13 cellular contexts compared by ENCODE assay signal in genomic region chr12:117494833-117495714, GRCh38.
A peak's percentile ranks its signal among the peaks of the same experiment; 100 is the strongest.
DNase-seq lines count a peak whose midpoint lies in the region; FAIRE-seq and TF ChIP-seq lines count a peak whose summit lies in the region.
"Had no signal": no experiment of that assay in that cellular context is flagged by ENCODE, and none has a peak within 500 bp of the region (broad histone marks: within the 10 kb centered on the region; RNA-seq: fewer than 3 reads in every experiment).

No MANE protein-coding gene starts in this region.

- TF ChIP-seq CTCF in H1 (IDR thresholded peaks at IDR 0.05; ENCODE audit: control extremely low read depth in 1 of 3, insufficient read depth in 1 of 3, low read depth in 1 of 3, low read length in 3 of 3) (no peak), esophagus squamous epithelium (IDR thresholded peaks at IDR 0.05) (no peak)

- no peak overlapping the region for H2BK20ac ChIP-seq in H1 (ENCODE audit: low read length)

- no peaks in the 10 kb centered on the region for H3K79me2 ChIP-seq in H1 (ENCODE audit: control insufficient read depth in 1 of 2, insufficient read depth in 2 of 2, low read length in 2 of 2)

- no peak overlapping the region for H3K18ac ChIP-seq in H1 (ENCODE audit: extremely low read depth, low read length)

- H3K56ac ChIP-seq in H1 (replicated peaks; ENCODE audit: insufficient read length, low read depth, low read length): no peak overlapping the region

- no peak for FAIRE-seq in H1 (lab: Jason Lieb, UNC)
- FAIRE-seq: D721Med, GM12891 had no signal

- H3K4me1 ChIP-seq in H1 (replicated peaks in 1 of 4; ENCODE audit: control insufficient read depth in 3 of 4, insufficient read depth in 4 of 4, low read length in 3 of 4) (peaks cover 0 to 6% (median 3%) of the 10 kb centered on the region in 4 experiments; a peak in 3 of 7 replicates), esophagus squamous epithelium (no peaks in the 10 kb centered on the region)

- no peak overlapping the region for H3K14ac ChIP-seq in H1 (ENCODE audit: insufficient read length)

- CTCF ChIA-PET in H1 (lab: Charles Lee; ENCODE audit: partially characterized antibody): interaction anchor here (0.5 to 2.1 kb wide), 8 partner anchors 11 to 355 kb away, joined by 3 to 8 read pairs (median 3); no protein-coding TSS in a partner anchor

- no peak overlapping the region for H2BK5ac ChIP-seq in H1 (ENCODE audit: low read depth, low read length)

- TF ChIP-seq RAD21 in H1 (IDR thresholded peaks at IDR 0.05 in 1 of 2, conservative IDR thresholded peaks at IDR 0.05 in 1 of 2; ENCODE audit: low read depth in 2 of 2, low read length in 2 of 2): no peak

- H2BK120ac ChIP-seq in H1 (replicated peaks; ENCODE audit: low read depth, low read length): no peak overlapping the region

- no peaks in the 10 kb centered on the region for H3K36me3 ChIP-seq in H1 (ENCODE audit: control insufficient read depth in 2 of 4, insufficient read depth in 4 of 4, low read length in 3 of 4)
- H3K36me3 ChIP-seq in esophagus squamous epithelium: no peaks in the 10 kb centered on the region

- H3K9me3 Mint-ChIP-seq in activated CD4-positive, alpha-beta T cell treated with anti-CD3 and anti-CD28 coated beads, Interleukin-2, amount 10 ng/mL, durations not matched to agents 24 days and 14 days: no peaks in the 10 kb centered on the region
- H3K9me3 Mint-ChIP-seq in T-helper 2 cell treated with Interferon-gamma antibody and Interleukin-4, amounts not matched to agents 5 μg/mL and 100 μg/mL, for 36 hours: no peaks in the 10 kb centered on the region
- H3K9me3 Mint-ChIP-seq: activated naive CD4-positive, alpha-beta T cell treated with anti-CD3 and anti-CD28 coated beads, Interleukin-2, amount 50 U/mL, for 24 hours had no signal

- TF ChIP-seq POLR2A in H1 (IDR thresholded peaks at IDR 0.05; ENCODE audit: control extremely low read depth in 1 of 2, low read depth in 2 of 2, low read length in 2 of 2): no peak
- TF ChIP-seq POLR2A in esophagus squamous epithelium (IDR thresholded peaks at IDR 0.05): no peak

- no peak overlapping the region for H3K23ac ChIP-seq in H1 (ENCODE audit: insufficient read length)

- H3K27ac ChIP-seq in H1 (ENCODE audit: low read depth, low read length) (no peak overlapping the region), esophagus squamous epithelium (no peak overlapping the region)

- no peak overlapping the region for H2BK12ac ChIP-seq in H1 (ENCODE audit: low read depth, low read length)

- TF ChIP-seq EP300 in H1 (IDR thresholded peaks at IDR 0.05; ENCODE audit: borderline replicate concordance in 1 of 2, low read depth in 2 of 2, low read length in 2 of 2): no peak

- peak overlapping the region in 1 of 2 experiments; percentile 7; a peak in 1 of 4 replicates for H3K4me2 ChIP-seq in H1 (ENCODE audit: insufficient read depth in 1 of 2, low read depth in 2 of 2, low read length in 2 of 2)

- no peak overlapping the region for H2AFZ ChIP-seq in H1 (ENCODE audit: low read length)

- no peak overlapping the region for H2AK5ac ChIP-seq in H1 (ENCODE audit: low read depth, low read length)

- intact Hi-C loops in esophagus squamous epithelium (cut with DNase I): no loop called here
- intact Hi-C loops in activated CD4-positive, alpha-beta T cell treated with anti-CD3 and anti-CD28 coated beads, Interleukin-2, amount 10 ng/mL, durations not matched to agents 24 days and 14 days (cut with micrococcal nuclease): no loop called here

- no peak overlapping the region for H4K5ac ChIP-seq in H1 (ENCODE audit: insufficient read length, low read depth, low read length)

- no peak overlapping the region for H3K9ac ChIP-seq in H1 (replicated peaks in 1 of 4; ENCODE audit: extremely low read depth in 1 of 4, low read depth in 3 of 4, low read length in 3 of 4)

- DNase-seq in NCI-H748 (lab: John Stamatoyannopoulos, UW; ENCODE audit: unreplicated experiment) (peak; percentile 64), NCI-H748 treated with DMSO at 0.1 percent for 48 hours (lab: John Stamatoyannopoulos, UW) (no peak), NCI-H2227 (lab: John Stamatoyannopoulos, UW; ENCODE audit: unreplicated experiment) (peak; percentile 19), H1 (ENCODE audit: low read depth in 1 of 2, low spot score in 2 of 2) (no peak), esophagus squamous epithelium (lab: John Stamatoyannopoulos, UW) (no peak)
- no peak for DNase-seq in activated CD4-positive, alpha-beta T cell treated with anti-CD3 and anti-CD28 coated beads, Interleukin-2, amount 10 ng/mL, durations not matched to agents 24 days and 14 days
- DNase-seq in T-helper 2 cell treated with Interferon-gamma antibody and Interleukin-4, amounts not matched to agents 5 μg/mL and 100 μg/mL, for 36 hours (ENCODE audit: low spot score): no peak
- DNase-seq in activated T-cell treated with anti-CD3 and anti-CD28 coated beads, Interleukin-2, amount 50 U/mL, for 1 hour: no peak
- DNase-seq: central memory CD4-positive, alpha-beta T cell; nucleus accumbens had no signal

- no peak overlapping the region for H4K8ac ChIP-seq in H1 (ENCODE audit: extremely low read depth, insufficient read depth, low read length)

- no peak overlapping the region for H3K4me3 Mint-ChIP-seq in activated CD4-positive, alpha-beta T cell treated with anti-CD3 and anti-CD28 coated beads, Interleukin-2, amount 10 ng/mL, durations not matched to agents 24 days and 14 days
- no peak overlapping the region for H3K4me3 Mint-ChIP-seq in T-helper 2 cell treated with Interferon-gamma antibody and Interleukin-4, amounts not matched to agents 5 μg/mL and 100 μg/mL, for 36 hours
- H3K4me3 Mint-ChIP-seq: activated naive CD4-positive, alpha-beta T cell treated with anti-CD3 and anti-CD28 coated beads, Interleukin-2, amount 50 U/mL, for 24 hours had no signal

- no peak overlapping the region for H4K91ac ChIP-seq in H1 (replicated peaks; ENCODE audit: insufficient read length, low read length)

- H2BK15ac ChIP-seq in H1 (ENCODE audit: low read length): no peak overlapping the region

- no peaks in the 10 kb centered on the region for H3K27me3 Mint-ChIP-seq in activated CD4-positive, alpha-beta T cell treated with anti-CD3 and anti-CD28 coated beads, Interleukin-2, amount 10 ng/mL, durations not matched to agents 24 days and 14 days
- H3K27me3 Mint-ChIP-seq in T-helper 2 cell treated with Interferon-gamma antibody and Interleukin-4, amounts not matched to agents 5 μg/mL and 100 μg/mL, for 36 hours (ENCODE audit: low read depth): no peaks in the 10 kb centered on the region
- H3K27me3 Mint-ChIP-seq: activated naive CD4-positive, alpha-beta T cell treated with anti-CD3 and anti-CD28 coated beads, Interleukin-2, amount 50 U/mL, for 24 hours had no signal

- H3K23me2 ChIP-seq in H1 (ENCODE audit: low read depth, low read length): no peaks in the 10 kb centered on the region

- H3K4me1 Mint-ChIP-seq in activated CD4-positive, alpha-beta T cell treated with anti-CD3 and anti-CD28 coated beads, Interleukin-2, amount 10 ng/mL, durations not matched to agents 24 days and 14 days: no peaks in the 10 kb centered on the region
- H3K4me1 Mint-ChIP-seq in T-helper 2 cell treated with Interferon-gamma antibody and Interleukin-4, amounts not matched to agents 5 μg/mL and 100 μg/mL, for 36 hours (ENCODE audit: low read depth): no peaks in the 10 kb centered on the region
- H3K4me1 Mint-ChIP-seq: activated naive CD4-positive, alpha-beta T cell treated with anti-CD3 and anti-CD28 coated beads, Interleukin-2, amount 50 U/mL, for 24 hours had no signal

- no peaks in the 10 kb centered on the region for H3K79me1 ChIP-seq in H1 (ENCODE audit: low read depth, low read length)

- H3K9me3 ChIP-seq in H1 (ENCODE audit: insufficient read depth in 2 of 2, low read depth in 1 of 2, low read length in 1 of 2): no peaks in the 10 kb centered on the region
- no peaks in the 10 kb centered on the region for H3K9me3 ChIP-seq in esophagus squamous epithelium

- H3K4me3 ChIP-seq in H1 (ENCODE audit: extremely low read depth in 1 of 4, insufficient read depth in 2 of 4, low read depth in 3 of 4, low read length in 4 of 4) (no peak overlapping the region), esophagus squamous epithelium (no peak overlapping the region)

- H3K27ac Mint-ChIP-seq in activated CD4-positive, alpha-beta T cell treated with anti-CD3 and anti-CD28 coated beads, Interleukin-2, amount 10 ng/mL, durations not matched to agents 24 days and 14 days: no peak overlapping the region
- H3K27ac Mint-ChIP-seq in T-helper 2 cell treated with Interferon-gamma antibody and Interleukin-4, amounts not matched to agents 5 μg/mL and 100 μg/mL, for 36 hours: no peak overlapping the region
- H3K27ac Mint-ChIP-seq: activated naive CD4-positive, alpha-beta T cell treated with anti-CD3 and anti-CD28 coated beads, Interleukin-2, amount 50 U/mL, for 24 hours had no signal

- H3K4ac ChIP-seq in H1 (replicated peaks; ENCODE audit: insufficient read length, low read depth, low read length): no peak overlapping the region

- H3K36me3 Mint-ChIP-seq in activated CD4-positive, alpha-beta T cell treated with anti-CD3 and anti-CD28 coated beads, Interleukin-2, amount 10 ng/mL, durations not matched to agents 24 days and 14 days (ENCODE audit: low read depth): no peaks in the 10 kb centered on the region
- H3K36me3 Mint-ChIP-seq in T-helper 2 cell treated with Interferon-gamma antibody and Interleukin-4, amounts not matched to agents 5 μg/mL and 100 μg/mL, for 36 hours (ENCODE audit: low read depth): no peaks in the 10 kb centered on the region

- H3K27me3 ChIP-seq in H1 (replicated peaks in 1 of 4; ENCODE audit: control insufficient read depth in 3 of 4, extremely low read depth in 1 of 4, insufficient read depth in 3 of 4, low read length in 3 of 4) (no peaks in the 10 kb centered on the region), esophagus squamous epithelium (no peaks in the 10 kb centered on the region)

- POLR2A ChIA-PET in H1 (lab: Charles Lee; ENCODE audit: partially characterized antibody): interaction anchor here (0.6 kb wide), 1 partner anchor 159 kb away, joined by 3 read pairs; no protein-coding TSS in a partner anchor

- WGBS in H1 (ENCODE audit: extremely low coverage in 1 of 2, insufficient coverage in 1 of 2, insufficient read length in 1 of 2, insufficient replicate concordance in 2 of 2, low coverage in 1 of 2, low lambda C conversion rate in 2 of 2, missing lambda C conversion rate in 1 of 2), 2 experiments: 78% methylated on average over 8 of the region's 9 CpGs; no CpG with 5 or more reads in 1 of the 2 experiments
- 30 to 37% methylated on average over 8 to 9 of the region's 9 CpGs for WGBS in esophagus squamous epithelium, 2 donors

- no peaks in the 10 kb centered on the region for H4K20me1 ChIP-seq in H1 (replicated peaks in 1 of 2; ENCODE audit: control insufficient read depth in 1 of 2, insufficient read depth in 2 of 2, low read length in 2 of 2)

TF ChIP-seq in H1, 55 proteins besides CTCF, POLR2A, EP300 and RAD21:
- TF ChIP-seq SP4 (IDR thresholded peaks at IDR 0.05; ENCODE audit: low read length): no peak
- TF ChIP-seq KDM1A (IDR thresholded peaks at IDR 0.05; ENCODE audit: borderline replicate concordance, low read length): peak; percentile 67
- TF ChIP-seq SIN3A (conservative IDR thresholded peaks at IDR 0.05 in 1 of 2, IDR thresholded peaks at IDR 0.05 in 1 of 2; ENCODE audit: low read depth in 1 of 2, low read length in 2 of 2): 0 out of 4 replicates have a peak, but pooled peaks of 1 of the 2 experiments have one; percentile 10
- no peak for TF ChIP-seq HDAC6 (IDR thresholded peaks at IDR 0.05; ENCODE audit: low read depth, low read length)
- no peak for TF ChIP-seq BCL11A (IDR thresholded peaks at IDR 0.05; ENCODE audit: low read depth in 2 of 2, low read length in 2 of 2)
TF ChIP-seq in H1: peak in this region for 2.

Comparison
In these comparisons a context has a peak if more than half of its experiments do, and no peak if none do; other contexts are left out.
1. DNase-seq: peak in NCI-H748 (single experiment) and NCI-H2227 (single experiment); none in NCI-H748 treated with DMSO at 0.1 percent for 48 hours (single experiment), H1 (0 of 2), esophagus squamous epithelium (single experiment), activated CD4-positive, alpha-beta T cell treated with anti-CD3 and anti-CD28 coated beads, Interleukin-2, amount 10 ng/mL, durations not matched to agents 24 days and 14 days (single experiment), T-helper 2 cell treated with Interferon-gamma antibody and Interleukin-4, amounts not matched to agents 5 μg/mL and 100 μg/mL, for 36 hours (single experiment) and activated T-cell treated with anti-CD3 and anti-CD28 coated beads, Interleukin-2, amount 50 U/mL, for 1 hour (single experiment).